ENCODE assay signal across 8 cellular contexts in genomic region chr15:66253296-66253642, GRCh38. TPM values are rescaled to one million over a fixed set of nuclear protein-coding genes. Genes with fewer than 3 reads are reported as not detected.
DNase-seq lines count a peak whose midpoint lies in the region; ATAC-seq, FAIRE-seq and TF ChIP-seq lines count a peak whose summit lies in the region.

No MANE protein-coding gene starts in this region.

- CTCF ChIA-PET in HEK293 (lab: Yijun Ruan, JAX), result interaction anchor here (0.8 kb wide), 1 partner anchor 33 kb away, joined by 3 read pairs; no protein-coding TSS in a partner anchor

- H3K9ac ChIP-seq in astrocyte (ENCODE audit: low read length), result no peak overlapping the region

- peaks cover 79% of the 10 kb centered on the region for H3K27me3 Mint-ChIP-seq in astrocyte (ENCODE audit: low read depth, unreplicated experiment)

- TF ChIP-seq EP300 in suprapubic skin (IDR thresholded peaks at IDR 0.05), result no peak

- peak overlapping the region; percentile 95 for H3K4me2 ChIP-seq in astrocyte (ENCODE audit: low read length)

- H3K4me1 ChIP-seq in HEK293 (ENCODE audit: control insufficient read depth, insufficient read depth, low read length) (peaks cover 17% of the 10 kb centered on the region), astrocyte (ENCODE audit: insufficient read depth, low read length) (peaks cover 14% of the 10 kb centered on the region), suprapubic skin (peaks cover 31% of the 10 kb centered on the region)

- H3K4me3 ChIP-seq in HEK293 (ENCODE audit: low read depth, low read length) (peak overlapping the region; percentile 38), astrocyte (ENCODE audit: insufficient read depth, low read depth, low read length) (peak overlapping the region; percentile 52), suprapubic skin (peak overlapping the region; percentile 58)

- no peaks in the 10 kb centered on the region for H3K79me2 ChIP-seq in astrocyte (ENCODE audit: insufficient read depth, low read length)

- no peaks in the 10 kb centered on the region for H3K36me3 ChIP-seq in HEK293 (ENCODE audit: control insufficient read depth in 2 of 2, insufficient read depth in 1 of 2, low read length in 2 of 2)
- no peaks in the 10 kb centered on the region for H3K36me3 ChIP-seq in astrocyte (ENCODE audit: insufficient read depth, low read length)
- H3K36me3 ChIP-seq in suprapubic skin, result no peaks in the 10 kb centered on the region

- FAIRE-seq in astrocyte (lab: Jason Lieb, UNC) (no peak), RCC 7860 (lab: Jason Lieb, UNC) (no peak)

- TF ChIP-seq CTCF in HEK293 (tag by site-specific recombination; IDR thresholded peaks at IDR 0.05), result no peak; the same call in 1 of the 2 replicates
- no peak for TF ChIP-seq CTCF in astrocyte (IDR thresholded peaks at IDR 0.05; ENCODE audit: insufficient read depth, low read depth, low read length)
- TF ChIP-seq CTCF in suprapubic skin (IDR thresholded peaks at IDR 0.05), result no peak

- H3K4me3 Mint-ChIP-seq in astrocyte (ENCODE audit: unreplicated experiment), result no peak overlapping the region

- WGBS in suprapubic skin, result no CpG with 5 or more reads among the region's 39 CpGs

- no peaks in the 10 kb centered on the region for H3K9me3 Mint-ChIP-seq in astrocyte (ENCODE audit: unreplicated experiment)

- H3K36me3 Mint-ChIP-seq in astrocyte (ENCODE audit: low read depth, unreplicated experiment), result no peaks in the 10 kb centered on the region

- no peak for ATAC-seq in HG03521 (IDR thresholded peaks at IDR 0.05; ENCODE audit: unreplicated experiment)

- H4K20me1 ChIP-seq in astrocyte (ENCODE audit: insufficient read depth, low read length), result peaks cover 4% of the 10 kb centered on the region

- H3K4me1 Mint-ChIP-seq in astrocyte (ENCODE audit: low read depth, unreplicated experiment), result peaks cover 3% of the 10 kb centered on the region

- H2AFZ ChIP-seq in astrocyte (ENCODE audit: low read depth, low read length), result peak overlapping the region; percentile 81

- no peak for DNase-seq in astrocyte (ENCODE audit: low read depth)
- peak; percentile 36 for DNase-seq in iPS-NIHi7 (ENCODE audit: extremely low spot score)
- no peak for DNase-seq in suprapubic skin (ENCODE audit: low spot score in 2 of 2)
- no peak for DNase-seq in stimulated activated CD4-positive, alpha-beta T cell treated with anti-CD3 and anti-CD28 coated beads, Interleukin-4, amount 100 ng/mL, for 4 hours
- DNase-seq in OCI-M1 (lab: John Stamatoyannopoulos, UW), result no peak
- DNase-seq in RCC 7860 (ENCODE audit: low spot score), result no peak

- H3K27ac ChIP-seq in HEK293 (ENCODE audit: extremely low read depth, low read depth, low read length) (peak overlapping the region; percentile 43; the same call in 1 of the 2 replicates), astrocyte (ENCODE audit: low read depth, low read length) (no peak overlapping the region), suprapubic skin (no peak overlapping the region)

- peaks cover 78% of the 10 kb centered on the region for H3K27me3 ChIP-seq in astrocyte (ENCODE audit: insufficient read depth, low read length)
- H3K27me3 ChIP-seq in suprapubic skin, result peaks cover 77% of the 10 kb centered on the region

- no peak for TF ChIP-seq POLR2A in suprapubic skin (IDR thresholded peaks at IDR 0.05)

- no peaks in the 10 kb centered on the region for H3K9me3 ChIP-seq in HEK293 (ENCODE audit: control insufficient read depth, insufficient read depth, low read depth, low read length)
- H3K9me3 ChIP-seq in astrocyte (ENCODE audit: insufficient read depth, low read depth, low read length), result no peaks in the 10 kb centered on the region
- no peaks in the 10 kb centered on the region for H3K9me3 ChIP-seq in suprapubic skin

- POLR2A ChIA-PET in HEK293 (lab: Yijun Ruan, JAX), result no interaction called here

- no peak overlapping the region for H3K27ac Mint-ChIP-seq in astrocyte (ENCODE audit: unreplicated experiment)

TF ChIP-seq in HEK293, 187 proteins besides CTCF, POLR2A, EP300 and RAD21 (continues in another document):
- TF ChIP-seq EGR2 (tag by site-specific recombination; IDR thresholded peaks at IDR 0.05; ENCODE audit: low read depth) (peak; percentile 67; the same call in 1 of the 2 replicates), ZNF184 (tag by site-specific recombination; IDR thresholded peaks at IDR 0.05) (no peak), ZNF548 (tag by site-specific recombination; IDR thresholded peaks at IDR 0.05) (no peak), HIC1 (tag by site-specific recombination; IDR thresholded peaks at IDR 0.05) (no peak; the same call in 1 of the 2 replicates), ZNF747 (tag by site-specific recombination; IDR thresholded peaks at IDR 0.05) (no peak), ZBTB8A (tag by site-specific recombination; IDR thresholded peaks at IDR 0.05) (peak; percentile 83), SP2 (tag by site-specific recombination; IDR thresholded peaks at IDR 0.05) (no peak), ZNF473 (tag by site-specific recombination; IDR thresholded peaks at IDR 0.05) (no peak), KLF16 (tag by site-specific recombination; IDR thresholded peaks at IDR 0.05) (0 out of 2 replicates have a peak, but pooled peaks have one; percentile 40), PATZ1 (tag by site-specific recombination; IDR thresholded peaks at IDR 0.05) (peak; percentile 13; the same call in 1 of the 2 replicates), ZNF155 (tag by site-specific recombination; IDR thresholded peaks at IDR 0.05) (no peak), ZNF146 (tag by site-specific recombination; IDR thresholded peaks at IDR 0.05) (no peak), ZBTB26 (tag by site-specific recombination; optimal IDR thresholded peaks at IDR 0.05) (peak; percentile 71), ZNF202 (tag by site-specific recombination; IDR thresholded peaks at IDR 0.05; ENCODE audit: borderline replicate concordance) (no peak), ZNF660 (tag by site-specific recombination; IDR thresholded peaks at IDR 0.05) (0 out of 2 replicates have a peak, but pooled peaks have one; percentile 60), ZBTB7A (tag by site-specific recombination; IDR thresholded peaks at IDR 0.05; ENCODE audit: low read depth) (0 out of 2 replicates have a peak, but pooled peaks have one; percentile 59), ZNF335 (tag by site-specific recombination; conservative IDR thresholded peaks at IDR 0.05) (peak; percentile 90)

RNA-seq across cellular contexts. Expression of gene MEGF11, which starts 0.3 kb away (rescaled TPM):
- total RNA-seq in astrocyte (0.16 and 0.29 TPM in 2 replicates), suprapubic skin (1 to 10 TPM; 2.4 to 8.5 (median 4.3) TPM)

RNA-seq across cellular contexts. Expression of gene DIS3L, which starts 40.1 kb away (rescaled TPM):
- total RNA-seq in astrocyte (6.9 and 8.1 TPM in 2 replicates), suprapubic skin (10 to 100 TPM; 15.8 to 26.1 (median 21.2) TPM)
